15 cellular contexts compared by ENCODE assay signal in genomic region chr9:37929441-37929895, GRCh38. TPM values are rescaled to one million over a fixed set of nuclear protein-coding genes. Genes with fewer than 3 reads are reported as not detected.
DNase-seq lines count a peak whose midpoint lies in the region; ATAC-seq and TF ChIP-seq lines count a peak whose summit lies in the region.
"Had no signal": no experiment of that assay in that cellular context is flagged by ENCODE, and none has a peak within 500 bp of the region (broad histone marks: within the 10 kb centered on the region; RNA-seq: fewer than 3 reads in every experiment).

No MANE protein-coding gene starts in this region.

- TF ChIP-seq CTCF in heart left ventricle (IDR thresholded peaks at IDR 0.05) (no peak), fibroblast of mammary gland (conservative IDR thresholded peaks at IDR 0.05; ENCODE audit: control insufficient read depth, insufficient read depth, low read depth, low read length) (no peak), suprapubic skin (IDR thresholded peaks at IDR 0.05) (no peak), coronary artery (IDR thresholded peaks at IDR 0.05) (no peak)

- H3K27me3 ChIP-seq in heart left ventricle = no peaks in the 10 kb centered on the region
- no peaks in the 10 kb centered on the region for H3K27me3 ChIP-seq in suprapubic skin
- H3K27me3 ChIP-seq: upper lobe of left lung had no signal

- peak in 1 of 5 donors; percentile 43 for DNase-seq in heart left ventricle
- no peak for DNase-seq in left cardiac atrium
- DNase-seq in fibroblast of mammary gland (ENCODE audit: low read depth) = peak; percentile 55
- no peak for DNase-seq in suprapubic skin (ENCODE audit: low spot score in 2 of 2)
- DNase-seq in activated CD4-positive, alpha-beta T cell treated with anti-CD3 and anti-CD28 coated beads, Interleukin-2, amount 50 U/mL, for 48 hours = no peak
- DNase-seq in coronary artery (ENCODE audit: low spot score) = no peak
- DNase-seq: activated CD8-positive, alpha-beta T cell treated with anti-CD3 and anti-CD28 coated beads for 36 hours; activated effector memory CD4-positive, alpha-beta T cell treated with anti-CD3 and anti-CD28 coated beads, Interleukin-2, amount 50 U/mL, for 16 hours; DMS 273 treated with DMSO at 0.1 percent for 48 hours; NCI-H2107; stimulated activated CD8-positive, alpha-beta memory T cell treated with anti-CD3 and anti-CD28 coated beads, Interleukin-4, amount 100 ng/mL, for 48 hours; T-helper 2 cell had no signal

- H3K9me3 ChIP-seq in heart left ventricle (peaks cover 0 to 9% (median 0%) of the 10 kb centered on the region in 12 donors), suprapubic skin (no peaks in the 10 kb centered on the region)
- H3K9me3 ChIP-seq: upper lobe of left lung had no signal

- no peak for TF ChIP-seq EP300 in suprapubic skin (IDR thresholded peaks at IDR 0.05)

- TF ChIP-seq POLR2A in heart left ventricle (IDR thresholded peaks at IDR 0.05) (no peak), suprapubic skin (IDR thresholded peaks at IDR 0.05) (no peak)

- H3K36me3 ChIP-seq in heart left ventricle (no peaks in the 10 kb centered on the region), suprapubic skin (no peaks in the 10 kb centered on the region)

- WGBS in heart left ventricle, 4 donors = 66 to 80% (median 74%) methylated on average over 3 to 11 of the region's 11 CpGs
- 62% methylated on average over 5 of the region's 11 CpGs for WGBS in suprapubic skin

- H3K27ac ChIP-seq in heart left ventricle (peak overlapping the region in 2 of 12 donors; percentile 2 to 13), suprapubic skin (peak overlapping the region; percentile 16), coronary artery (no peak overlapping the region)
- H3K27ac ChIP-seq: upper lobe of left lung had no signal

- peaks cover 2 to 42% (median 20%) of the 10 kb centered on the region in 12 donors for H3K4me1 ChIP-seq in heart left ventricle
- peaks cover 8% of the 10 kb centered on the region for H3K4me1 ChIP-seq in suprapubic skin

- intact Hi-C loops in heart left ventricle (cut with DNase I) (loop anchor here in 4 of 10 donors (5.0 to 10.0 kb wide), 3 partner anchors 53 to 85 kb away; no protein-coding TSS in a partner anchor), left cardiac atrium (cut with DNase I) (no loop called here)

- ATAC-seq in heart left ventricle = peak in 3 of 4 donors; percentile 11 to 47 (median 14)
- ATAC-seq in left cardiac atrium = no peak
- peak; percentile 74 for ATAC-seq in SK-N-SH treated with all-trans-retinoic acid at 6 μM for 48 hours
- no peak for ATAC-seq in HG03025 (IDR thresholded peaks at IDR 0.05; ENCODE audit: low FRiP score, unreplicated experiment)
- ATAC-seq: activated CD8-positive, alpha-beta T cell treated with anti-CD3 and anti-CD28 coated beads for 36 hours had no signal

- H3K4me3 ChIP-seq in heart left ventricle (no peak overlapping the region), fibroblast of mammary gland (ENCODE audit: control insufficient read depth, low read depth, low read length) (no peak overlapping the region), suprapubic skin (no peak overlapping the region), coronary artery (no peak overlapping the region)
- H3K4me3 ChIP-seq: upper lobe of left lung had no signal

TF ChIP-seq in SK-N-SH treated with all-trans-retinoic acid at 6 μM for 48 hours, 23 proteins besides CTCF, POLR2A, EP300 and RAD21:
- no peak for TF ChIP-seq ESRRG (CRISPR knock-in tag; IDR thresholded peaks at IDR 0.05)
- TF ChIP-seq TOX (CRISPR knock-in tag; IDR thresholded peaks at IDR 0.05; ENCODE audit: borderline replicate concordance) = no peak
- TF ChIP-seq RARB (CRISPR knock-in tag; IDR thresholded peaks at IDR 0.05) = no peak
- TF ChIP-seq POU6F1 (CRISPR knock-in tag; IDR thresholded peaks at IDR 0.05; ENCODE audit: borderline replicate concordance, low read depth) = no peak
- no peak for TF ChIP-seq GLIS3 (CRISPR knock-in tag; IDR thresholded peaks at IDR 0.05)
- TF ChIP-seq ZNF565 (CRISPR knock-in tag; conservative IDR thresholded peaks at IDR 0.05; ENCODE audit: low read depth) = no peak
- no peak for TF ChIP-seq ZFP30 (CRISPR knock-in tag; IDR thresholded peaks at IDR 0.05)
- no peak for TF ChIP-seq ZC3H10 (CRISPR knock-in tag; IDR thresholded peaks at IDR 0.05)
- TF ChIP-seq ZNF8 (CRISPR knock-in tag; IDR thresholded peaks at IDR 0.05) = no peak
- TF ChIP-seq PPARA (CRISPR knock-in tag; IDR thresholded peaks at IDR 0.05; ENCODE audit: borderline replicate concordance) = no peak
- no peak for TF ChIP-seq OSR1 (CRISPR knock-in tag; IDR thresholded peaks at IDR 0.05)
- TF ChIP-seq ZNF70 (CRISPR knock-in tag; IDR thresholded peaks at IDR 0.05) = no peak
- TF ChIP-seq CREB5 (CRISPR knock-in tag; IDR thresholded peaks at IDR 0.05; ENCODE audit: low read depth) = no peak
- TF ChIP-seq ISL1 (CRISPR knock-in tag; IDR thresholded peaks at IDR 0.05) = no peak

RNA-seq across cellular contexts. Expression of gene SLC25A51, which starts 25.5 kb away (rescaled TPM):
- total RNA-seq in heart left ventricle = 10 to 100 TPM; 18.9 to 27.6 (median 22.9) TPM
- 10 to 100 TPM in 1 of 2 donors, 1 to 10 TPM in 1; 8.6 to 16.1 TPM for polyA plus RNA-seq in heart left ventricle
- 10 to 100 TPM; 30.2 to 30.3 TPM for total RNA-seq in left cardiac atrium
- total RNA-seq in suprapubic skin = 10 to 100 TPM; 21.0 to 31.6 (median 26.1) TPM

Comparison
In these comparisons a context has a peak if more than half of its experiments do, and no peak if none do; other contexts are left out.
1. ATAC-seq: peak in heart left ventricle (3 of 4) and SK-N-SH treated with all-trans-retinoic acid at 6 μM for 48 hours (single experiment); none in left cardiac atrium (0 of 2) and HG03025 (single experiment).